8 cellular contexts compared by ENCODE assay signal in genomic region chr12:43676183-43676813, GRCh38.
DNase-seq lines count a peak whose midpoint lies in the region; ATAC-seq and TF ChIP-seq lines count a peak whose summit lies in the region.

No MANE protein-coding gene starts in this region.

- intact Hi-C loops in activated CD4-positive, alpha-beta T cell treated with anti-CD3 and anti-CD28 coated beads for 36 hours (cut with DNase I, micrococcal nuclease) = loop anchor here (1.0 to 10.0 kb wide), 4 partner anchors 175 to 1191 kb away; no protein-coding TSS in a partner anchor

- peak in 1 of 2 donors; percentile 53 for TF ChIP-seq RAD21 in liver (IDR thresholded peaks at IDR 0.05)

- WGBS in liver = 52% methylated on average over 5 of the region's 5 CpGs

- peak; percentile 66 for ATAC-seq in activated CD4-positive, alpha-beta T cell treated with anti-CD3 and anti-CD28 coated beads for 36 hours
- ATAC-seq in GM21423 (IDR thresholded peaks at IDR 0.05; ENCODE audit: unreplicated experiment) (peak; percentile 89), HG03520 (IDR thresholded peaks at IDR 0.05; ENCODE audit: unreplicated experiment) (peak; percentile 98)

- no peaks in the 10 kb centered on the region for H3K36me3 ChIP-seq in liver (ENCODE audit: control insufficient read depth in 4 of 4, insufficient read depth in 3 of 4, low read depth in 1 of 4, low read length in 3 of 4)

- H3K36me3 Mint-ChIP-seq in activated CD4-positive, alpha-beta T cell treated with anti-CD3 and anti-CD28 coated beads for 36 hours (ENCODE audit: low read depth) = no peaks in the 10 kb centered on the region
- H3K36me3 Mint-ChIP-seq in activated T-cell treated with anti-CD3 and anti-CD28 coated beads, Interleukin-2, amount 50 U/mL, for 24 hours (ENCODE audit: low read depth) = no peaks in the 10 kb centered on the region

- H3K27ac Mint-ChIP-seq in activated CD4-positive, alpha-beta T cell treated with anti-CD3 and anti-CD28 coated beads for 36 hours = no peak overlapping the region
- no peak overlapping the region for H3K27ac Mint-ChIP-seq in activated T-cell treated with anti-CD3 and anti-CD28 coated beads, Interleukin-2, amount 50 U/mL, for 24 hours

- H3K4me3 Mint-ChIP-seq in activated CD4-positive, alpha-beta T cell treated with anti-CD3 and anti-CD28 coated beads for 36 hours = no peak overlapping the region
- H3K4me3 Mint-ChIP-seq in activated T-cell treated with anti-CD3 and anti-CD28 coated beads, Interleukin-2, amount 50 U/mL, for 24 hours = no peak overlapping the region

- no peak overlapping the region for H3K9ac ChIP-seq in liver (ENCODE audit: low read depth in 1 of 2, low read length in 2 of 2)

- H3K4me1 ChIP-seq in liver (ENCODE audit: control insufficient read depth in 4 of 4, insufficient read depth in 4 of 4, low read length in 3 of 4) = no peaks in the 10 kb centered on the region

- CTCF ChIA-PET in activated CD4-positive, alpha-beta T cell treated with anti-CD3 and anti-CD28 coated beads for 36 hours (lab: Charles Lee) = no interaction called here

- H3K4me1 Mint-ChIP-seq in activated CD4-positive, alpha-beta T cell treated with anti-CD3 and anti-CD28 coated beads for 36 hours = no peaks in the 10 kb centered on the region
- no peaks in the 10 kb centered on the region for H3K4me1 Mint-ChIP-seq in activated T-cell treated with anti-CD3 and anti-CD28 coated beads, Interleukin-2, amount 50 U/mL, for 24 hours (ENCODE audit: low read depth)

- H3K27me3 Mint-ChIP-seq in activated CD4-positive, alpha-beta T cell treated with anti-CD3 and anti-CD28 coated beads for 36 hours = peaks cover 13% of the 10 kb centered on the region
- peaks cover 24% of the 10 kb centered on the region for H3K27me3 Mint-ChIP-seq in activated T-cell treated with anti-CD3 and anti-CD28 coated beads, Interleukin-2, amount 50 U/mL, for 24 hours

- POLR2A ChIA-PET in activated CD4-positive, alpha-beta T cell treated with anti-CD3 and anti-CD28 coated beads for 36 hours (lab: Charles Lee) = no interaction called here

- peak; percentile 42 for DNase-seq in activated CD4-positive, alpha-beta T cell treated with anti-CD3 and anti-CD28 coated beads for 36 hours
- DNase-seq in activated CD4-positive, alpha-beta T cell treated with anti-CD3 and anti-CD28 coated beads, Interleukin-2, amount 50 U/mL, for 1 hour = no peak
- no peak for DNase-seq in activated T-cell treated with anti-CD3 and anti-CD28 coated beads, Interleukin-2, amount 50 U/mL, for 24 hours
- DNase-seq in NCI-H526 treated with DMSO at 0.1 percent for 48 hours (lab: John Stamatoyannopoulos, UW) = no peak

- no peaks in the 10 kb centered on the region for H3K9me3 Mint-ChIP-seq in activated CD4-positive, alpha-beta T cell treated with anti-CD3 and anti-CD28 coated beads for 36 hours (ENCODE audit: low read depth)
- H3K9me3 Mint-ChIP-seq in activated T-cell treated with anti-CD3 and anti-CD28 coated beads, Interleukin-2, amount 50 U/mL, for 24 hours = no peaks in the 10 kb centered on the region

- H3K4me3 ChIP-seq in liver (ENCODE audit: low read depth in 1 of 3, low read length in 3 of 3) = no peak overlapping the region

- no peaks in the 10 kb centered on the region for H3K9me3 ChIP-seq in liver (ENCODE audit: control insufficient read depth in 4 of 4, low read length in 3 of 4)

- no peaks in the 10 kb centered on the region for H3K27me3 ChIP-seq in liver (ENCODE audit: control insufficient read depth in 4 of 4, insufficient read depth in 4 of 4, low read length in 3 of 4)

- TF ChIP-seq CTCF in VCaP (conservative IDR thresholded peaks at IDR 0.05) = peak; percentile 66
- peak; percentile 41 for TF ChIP-seq CTCF in liver (IDR thresholded peaks at IDR 0.05; ENCODE audit: low read depth, low read length, missing input control)

- H3K27ac ChIP-seq in VCaP (no peak overlapping the region), liver (ENCODE audit: low read depth in 1 of 2, low read length in 2 of 2) (no peak overlapping the region)

TF ChIP-seq in liver, 16 proteins besides CTCF, POLR2A, EP300 and RAD21:
- TF ChIP-seq MAX (IDR thresholded peaks at IDR 0.05) = no peak
- TF ChIP-seq TAF1 (conservative IDR thresholded peaks at IDR 0.05) = no peak
- no peak for TF ChIP-seq ATF3 (IDR thresholded peaks at IDR 0.05)
- TF ChIP-seq RXRA (IDR thresholded peaks at IDR 0.05) = no peak
- no peak for TF ChIP-seq EGR1 (IDR thresholded peaks at IDR 0.05; ENCODE audit: low read depth in 2 of 2)
- no peak for TF ChIP-seq YY1 (IDR thresholded peaks at IDR 0.05)
- TF ChIP-seq NR2F2 (IDR thresholded peaks at IDR 0.05) = no peak
- TF ChIP-seq JUND (IDR thresholded peaks at IDR 0.05) = no peak
- no peak for TF ChIP-seq ZBTB33 (IDR thresholded peaks at IDR 0.05)
- no peak for TF ChIP-seq FOXA2 (IDR thresholded peaks at IDR 0.05)
- TF ChIP-seq GABPA (IDR thresholded peaks at IDR 0.05 in 1 of 2, conservative IDR thresholded peaks at IDR 0.05 in 1 of 2) = no peak
- no peak for TF ChIP-seq HNF4G (IDR thresholded peaks at IDR 0.05)
- TF ChIP-seq FOXA1 (IDR thresholded peaks at IDR 0.05) = no peak
- TF ChIP-seq REST (IDR thresholded peaks at IDR 0.05) = no peak
- TF ChIP-seq HNF4A (conservative IDR thresholded peaks at IDR 0.05) = no peak
- TF ChIP-seq SP1 (IDR thresholded peaks at IDR 0.05) = no peak
